In the genomic region with DNA sequence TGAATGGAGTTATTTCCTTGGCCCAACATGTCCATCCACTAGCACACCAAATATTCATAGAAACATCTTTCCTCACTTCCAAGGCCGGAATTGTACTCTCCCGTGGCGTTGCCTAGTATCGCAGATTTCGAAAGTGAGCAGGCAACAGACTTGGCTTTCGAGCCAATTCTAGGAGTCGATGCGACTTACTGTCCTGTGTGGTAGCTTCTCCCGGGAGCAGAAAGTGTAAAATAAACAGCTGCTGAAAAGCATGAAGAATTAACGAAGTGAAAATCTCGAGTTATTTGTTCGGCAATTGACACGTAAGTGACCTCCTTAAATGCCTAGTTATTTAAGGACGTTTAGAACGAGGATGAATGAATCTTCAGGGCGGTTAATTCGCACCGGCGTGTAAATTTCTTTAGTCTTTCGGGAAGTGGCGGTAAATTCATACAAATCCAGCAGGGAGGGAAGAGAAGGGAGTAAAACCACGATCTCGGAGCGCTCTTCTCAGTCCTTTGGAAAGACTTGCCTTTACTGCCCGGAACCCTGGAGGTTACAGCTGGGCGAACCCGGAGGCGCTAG, we compare ENCODE assay signal across 8 cellular contexts. TPM values are rescaled to one million over a fixed set of nuclear protein-coding genes. Genes with fewer than 3 reads are reported as not detected.
DNase-seq lines count a peak whose midpoint lies in the region; ATAC-seq and TF ChIP-seq lines count a peak whose summit lies in the region.

No MANE protein-coding gene starts in this region.

- ATAC-seq in HG02763 (IDR thresholded peaks at IDR 0.05; ENCODE audit: unreplicated experiment), result no peak
- ATAC-seq in GM21360 (IDR thresholded peaks at IDR 0.05; ENCODE audit: unreplicated experiment), result no peak

- intact Hi-C loops in esophagus squamous epithelium (cut with DNase I), result no loop called here

- 1% methylated on average over 27 of the region's 28 CpGs for WGBS in esophagus squamous epithelium, 2 donors

- no peaks in the 10 kb centered on the region for H3K36me3 ChIP-seq in HUES48 (ENCODE audit: control insufficient read depth, insufficient read depth, low read length)
- H3K36me3 ChIP-seq in WERI-Rb-1, result peaks cover 3% of the 10 kb centered on the region; the same call in 1 of the 2 replicates
- no peaks in the 10 kb centered on the region for H3K36me3 ChIP-seq in esophagus squamous epithelium
- no peaks in the 10 kb centered on the region for H3K36me3 ChIP-seq in muscle layer of colon (ENCODE audit: insufficient read depth, low read length)

- H3K9me3 ChIP-seq in HUES48 (ENCODE audit: control insufficient read depth, insufficient read depth, low read length) (no peaks in the 10 kb centered on the region), WERI-Rb-1 (ENCODE audit: severe bottlenecking) (no peaks in the 10 kb centered on the region), esophagus squamous epithelium (no peaks in the 10 kb centered on the region), muscle layer of colon (ENCODE audit: low read length) (no peaks in the 10 kb centered on the region)

- TF ChIP-seq POLR2A in esophagus squamous epithelium (IDR thresholded peaks at IDR 0.05), result no peak

- peaks cover 40% of the 10 kb centered on the region for H3K27me3 ChIP-seq in HUES48 (ENCODE audit: control insufficient read depth, insufficient read depth, low read length)
- H3K27me3 ChIP-seq in WERI-Rb-1 (ENCODE audit: insufficient read depth, low read depth, severe bottlenecking), result peaks cover 18% of the 10 kb centered on the region
- peaks cover 0 to 12% (median 0%) of the 10 kb centered on the region in 4 donors for H3K27me3 ChIP-seq in esophagus squamous epithelium
- no peaks in the 10 kb centered on the region for H3K27me3 ChIP-seq in muscle layer of colon (ENCODE audit: control insufficient read depth in 1 of 2, insufficient read depth in 2 of 2, low read length in 2 of 2)

- H3K27ac ChIP-seq in HUES48 (ENCODE audit: low read depth, low read length) (no peak overlapping the region), WERI-Rb-1 (peak overlapping the region; percentile 63), esophagus squamous epithelium (peak overlapping the region; percentile 87 to 95 (median 94)), muscle layer of colon (ENCODE audit: low read depth, low read length) (peak overlapping the region; percentile 81)

- peak overlapping the region; percentile 34 for H3K9ac ChIP-seq in HUES48 (ENCODE audit: low read depth, low read length)
- H3K9ac ChIP-seq in muscle layer of colon (ENCODE audit: low read length), result peak overlapping the region; percentile 32

- no peak for TF ChIP-seq CTCF in WERI-Rb-1 (IDR thresholded peaks at IDR 0.05; ENCODE audit: low read depth, low read length)
- TF ChIP-seq CTCF in esophagus squamous epithelium (IDR thresholded peaks at IDR 0.05), result no peak

- H3K4me1 ChIP-seq in HUES48 (ENCODE audit: control insufficient read depth, insufficient read depth, low read length) (peaks cover 24% of the 10 kb centered on the region), esophagus squamous epithelium (peaks cover 6 to 45% (median 23%) of the 10 kb centered on the region in 3 donors), muscle layer of colon (ENCODE audit: insufficient read depth, low read length) (peaks cover 15% of the 10 kb centered on the region)

- H3K4me3 ChIP-seq in GM08714 (ENCODE audit: low read length), result peak overlapping the region; percentile 56
- peak overlapping the region; percentile 81 for H3K4me3 ChIP-seq in HUES48 (ENCODE audit: low read depth, low read length)
- H3K4me3 ChIP-seq in WERI-Rb-1 (ENCODE audit: low read depth, low read length), result peak overlapping the region; percentile 95
- H3K4me3 ChIP-seq in esophagus squamous epithelium, result peak overlapping the region; percentile 69 to 95 (median 86)
- peak overlapping the region; percentile 78 to 86 for H3K4me3 ChIP-seq in muscle layer of colon (ENCODE audit: low read depth in 1 of 2, low read length in 2 of 2)

- DNase-seq in WERI-Rb-1 (peak; percentile 16), esophagus squamous epithelium (lab: John Stamatoyannopoulos, UW) (no peak), ureter (ENCODE audit: low spot score) (peak; percentile 59)

RNA-seq across cellular contexts. Expression of a gene that starts 0.4 kb away (rescaled TPM):
- total RNA-seq in esophagus squamous epithelium (10 to 100 TPM in 3 of 4 donors, 1 to 10 TPM in 1; 8.4 to 33.8 (median 24.2) TPM), ureter (13.8 TPM)
